Comparison of ENCODE assay signal across 18 cellular contexts in genomic region chr7:13049946-13050345, GRCh38.
DNase-seq lines count a peak whose midpoint lies in the region; ATAC-seq, FAIRE-seq and TF ChIP-seq lines count a peak whose summit lies in the region.
"Had no signal": no experiment of that assay in that cellular context is flagged by ENCODE, and none has a peak within 500 bp of the region (broad histone marks: within the 10 kb centered on the region; RNA-seq: fewer than 3 reads in every experiment).

No MANE protein-coding gene starts in this region.

- H3K27me3 Mint-ChIP-seq in mesothelial cell of epicardium (ENCODE audit: low read depth): no peaks in the 10 kb centered on the region

- no peak for TF ChIP-seq CTCF in A549 (IDR thresholded peaks at IDR 0.05)
- no peak for TF ChIP-seq CTCF in IMR-90 (conservative IDR thresholded peaks at IDR 0.05; ENCODE audit: low read depth, low read length)
- TF ChIP-seq CTCF in mesothelial cell of epicardium (IDR thresholded peaks at IDR 0.05; ENCODE audit: unreplicated experiment): no peak
- TF ChIP-seq CTCF in A673 (conservative IDR thresholded peaks at IDR 0.05; ENCODE audit: low read depth, low read length): no peak
- no peak for TF ChIP-seq CTCF in coronary artery (IDR thresholded peaks at IDR 0.05)
- TF ChIP-seq CTCF in adrenal gland (IDR thresholded peaks at IDR 0.05): no peak

- peak overlapping the region; percentile 94 for H3K14ac ChIP-seq in IMR-90 (replicated peaks; ENCODE audit: low read depth, low read length)

- H4K20me1 ChIP-seq in IMR-90 (ENCODE audit: insufficient read depth, low read length): no peaks in the 10 kb centered on the region

- H3K9me3 ChIP-seq in A549 (no peaks in the 10 kb centered on the region), IMR-90 (ENCODE audit: control insufficient read depth, insufficient read depth, low read length) (no peaks in the 10 kb centered on the region), A673 (ENCODE audit: low read depth, low read length, poor library complexity, severe bottlenecking) (no peaks in the 10 kb centered on the region), adrenal gland (replicated peaks in 1 of 3) (no peaks in the 10 kb centered on the region)

- H3K9ac ChIP-seq in IMR-90 (ENCODE audit: low read depth, low read length): no peak overlapping the region

- H3K4me2 ChIP-seq in A549 (peak overlapping the region; percentile 36; the same call in 2 of the 3 replicates), IMR-90 (ENCODE audit: low read depth, low read length) (peak overlapping the region; percentile 45; the same call in 1 of the 2 replicates)

- no peak overlapping the region for H3K4me3 Mint-ChIP-seq in mesothelial cell of epicardium

- H3K4me1 ChIP-seq in A549: peaks cover 45% of the 10 kb centered on the region
- H3K4me1 ChIP-seq in IMR-90 (ENCODE audit: control insufficient read depth, insufficient read depth, low read length): peaks cover 12% of the 10 kb centered on the region
- no peaks in the 10 kb centered on the region for H3K4me1 ChIP-seq in A673 (ENCODE audit: insufficient read depth, low read length, poor library complexity, severe bottlenecking)
- no peaks in the 10 kb centered on the region for H3K4me1 ChIP-seq in adrenal gland (replicated peaks in 1 of 2)

- peak overlapping the region; percentile 100 for H3K18ac ChIP-seq in IMR-90 (ENCODE audit: low read depth, low read length)

- POLR2A ChIA-PET in A549 (lab: Yijun Ruan, JAX) (no interaction called here), IMR-90 (lab: Charles Lee; ENCODE audit: unreplicated experiment) (no interaction called here), A673 (lab: Charles Lee; ENCODE audit: low non-redundant PET) (no interaction called here)

- H2BK120ac ChIP-seq in IMR-90 (ENCODE audit: low read depth, low read length): peak overlapping the region; percentile 96

- peak overlapping the region; percentile 71 to 74 for H4K8ac ChIP-seq in IMR-90 (ENCODE audit: low read depth in 2 of 2, low read length in 2 of 2)

- DNase-seq in A549 (ENCODE audit: low read depth in 1 of 2, low spot score in 1 of 2) (no peak), IMR-90 (no peak), astrocyte of the hippocampus (ENCODE audit: low read depth, low spot score) (peak; percentile 7), mesothelial cell of epicardium (ENCODE audit: low spot score in 2 of 2, unreplicated experiment in 2 of 2) (no peak), A673 (ENCODE audit: low spot score) (no peak), coronary artery (ENCODE audit: low spot score) (no peak), adrenal gland (no peak)
- no peak for DNase-seq in stimulated activated naive CD4-positive, alpha-beta T cell treated with Interleukin-2 at 50 U/mL for 16 hours (lab: John Stamatoyannopoulos, UW)
- DNase-seq: 8988T, Karpas-422, MM.1S, NCI-H1105, NCI-H1694 treated with DMSO at 0.1 percent for 48 hours, NCI-H446, NCI-H748 treated with DMSO at 0.1 percent for 48 hours, SIG-M5 had no signal

- no peak for TF ChIP-seq POLR2A in A549 (IDR thresholded peaks at IDR 0.05; ENCODE audit: low read length)
- no peak for TF ChIP-seq POLR2A in IMR-90 (IDR thresholded peaks at IDR 0.05; ENCODE audit: low read depth, low read length)
- TF ChIP-seq POLR2A in adrenal gland (IDR thresholded peaks at IDR 0.05): no peak

- H3K4me3 ChIP-seq in A549 (no peak overlapping the region), IMR-90 (ENCODE audit: insufficient read depth, low read depth, low read length) (no peak overlapping the region), A673 (ENCODE audit: low read depth, low read length, poor library complexity, severe bottlenecking) (no peak overlapping the region), coronary artery (no peak overlapping the region), adrenal gland (no peak overlapping the region)
- H3K4me3 ChIP-seq: GM12878 had no signal

- in situ Hi-C loops in IMR-90 (cut with MboI; ENCODE audit: low sequenced_read_pairs): no loop called here

- no peaks in the 10 kb centered on the region for H3K9me3 Mint-ChIP-seq in mesothelial cell of epicardium

- peak overlapping the region; percentile 95 for H2BK20ac ChIP-seq in IMR-90 (ENCODE audit: low read depth, low read length)

- no peaks in the 10 kb centered on the region for H3K36me3 Mint-ChIP-seq in mesothelial cell of epicardium

- peak overlapping the region; percentile 60 for H3K56ac ChIP-seq in IMR-90 (ENCODE audit: extremely low read depth, insufficient read depth, low read length)

- peak; percentile 36 for FAIRE-seq in A549 (lab: Jason Lieb, UNC)
- FAIRE-seq: GM12878, GM18507 had no signal

- H2AFZ ChIP-seq in IMR-90 (replicated peaks; ENCODE audit: low read length, poor library complexity): no peak overlapping the region

- peak overlapping the region; percentile 27 for H2AK5ac ChIP-seq in IMR-90 (ENCODE audit: low read depth, low read length)

- intact Hi-C loops in IMR-90 (cut with micrococcal nuclease) (no loop called here), A673 (cut with micrococcal nuclease; ENCODE audit: unreplicated experiment) (no loop called here), adrenal gland (cut with DNase I) (no loop called here)

- H4K5ac ChIP-seq in IMR-90 (ENCODE audit: low read depth, low read length): peak overlapping the region; percentile 99; the same call in 1 of the 2 replicates

- H3K79me1 ChIP-seq in IMR-90 (ENCODE audit: low read depth in 1 of 2, low read length in 2 of 2): no peaks in the 10 kb centered on the region

- BruUV-seq in IMR-90 (replicated peaks; lab: Mats Ljungman, UMichigan) (no TSS peak), A673 (replicated peaks; lab: Mats Ljungman, UMichigan) (no TSS peak)

- no peak for TF ChIP-seq RAD21 in A549 (conservative IDR thresholded peaks at IDR 0.05 in 1 of 2, IDR thresholded peaks at IDR 0.05 in 1 of 2)
- no peak for TF ChIP-seq RAD21 in IMR-90 (IDR thresholded peaks at IDR 0.05; ENCODE audit: low read length)

- CTCF ChIA-PET in A549 (lab: Yijun Ruan, JAX) (interaction anchor here (4.7 kb wide), 1 partner anchor 364 kb away, joined by 25 read pairs; the partner anchor contains the start of gene ARL4A), IMR-90 (lab: Yijun Ruan, JAX) (interaction anchor here (0.7 to 0.9 kb wide), 2 partner anchors 304 to 681 kb away, joined by 3 read pairs; no protein-coding TSS in a partner anchor), A673 (lab: Charles Lee) (no interaction called here)

- peak overlapping the region; percentile 23 for H3K27ac Mint-ChIP-seq in mesothelial cell of epicardium

- H2BK5ac ChIP-seq in IMR-90 (ENCODE audit: low read depth, low read length, poor library complexity, severe bottlenecking): peak overlapping the region; percentile 97

- H3K27me3 ChIP-seq in IMR-90 (ENCODE audit: control insufficient read depth, insufficient read depth, low read length): no peaks in the 10 kb centered on the region
- H3K27me3 ChIP-seq in A673 (replicated peaks; ENCODE audit: insufficient read depth, low read depth, low read length, poor library complexity): no peaks in the 10 kb centered on the region
- no peaks in the 10 kb centered on the region for H3K27me3 ChIP-seq in adrenal gland

- H3K36me3 ChIP-seq in IMR-90 (ENCODE audit: control insufficient read depth, insufficient read depth, low read length) (no peaks in the 10 kb centered on the region), A673 (ENCODE audit: insufficient read depth, low read length, poor library complexity, severe bottlenecking) (no peaks in the 10 kb centered on the region), adrenal gland (replicated peaks in 1 of 2) (no peaks in the 10 kb centered on the region)

- peaks cover 15% of the 10 kb centered on the region for H3K4me1 Mint-ChIP-seq in mesothelial cell of epicardium

- peak overlapping the region; percentile 49 to 83 for H3K27ac ChIP-seq in A549
- H3K27ac ChIP-seq in IMR-90 (ENCODE audit: insufficient read depth, low read length): peak overlapping the region; percentile 89; the same call in 1 of the 2 replicates
- no peak overlapping the region for H3K27ac ChIP-seq in A673 (ENCODE audit: low read depth, low read length, poor library complexity, severe bottlenecking)
- no peak overlapping the region for H3K27ac ChIP-seq in coronary artery
- no peak overlapping the region for H3K27ac ChIP-seq in adrenal gland

- H2BK15ac ChIP-seq in IMR-90 (ENCODE audit: low read depth, low read length): peak overlapping the region; percentile 83; the same call in 2 of the 3 replicates

- H4K91ac ChIP-seq in IMR-90 (ENCODE audit: insufficient read depth, low read depth, low read length): peak overlapping the region; percentile 89

- dilution Hi-C loops in IMR-90 (cut with HindIII; ENCODE audit: low sequenced_read_pairs, unreplicated experiment): no loop called here

- H3K9me1 ChIP-seq in IMR-90 (ENCODE audit: insufficient read depth, low read length): no peaks in the 10 kb centered on the region; the same call in 1 of the 2 replicates

- peak overlapping the region; percentile 79; the same call in 1 of the 2 replicates for H3K23ac ChIP-seq in IMR-90 (ENCODE audit: low read depth, low read length)

- WGBS in A549 (ENCODE audit: missing lambda C conversion rate): 61% methylated on average over 3 of the region's 3 CpGs
- no CpG with 5 or more reads among the region's 3 CpGs for WGBS in IMR-90 (ENCODE audit: extremely low coverage in 2 of 2, insufficient read length in 1 of 2), 2 experiments
- 54 to 66% (median 59%) methylated on average over 3 of the region's 3 CpGs for WGBS in adrenal gland, 4 donors

- no peak overlapping the region for H2AK9ac ChIP-seq in IMR-90 (replicated peaks; ENCODE audit: low read depth, low read length, poor library complexity)

- no peak for TF ChIP-seq EP300 in A549 (IDR thresholded peaks at IDR 0.05)

- H3K4ac ChIP-seq in IMR-90 (ENCODE audit: low read depth, low read length): peak overlapping the region; percentile 87

- ATAC-seq in A549 (no peak), IMR-90 (ENCODE audit: low read depth) (no peak)
- ATAC-seq: GM12878 had no signal

TF ChIP-seq in A549, 52 proteins besides CTCF, POLR2A, EP300 and RAD21 (continues in another document):
- TF ChIP-seq RFX5 (IDR thresholded peaks at IDR 0.05) (no peak), ZNF302 (CRISPR knock-in tag; IDR thresholded peaks at IDR 0.05) (no peak), SREBF2 (IDR thresholded peaks at IDR 0.05) (no peak), HOXB13 (CRISPR knock-in tag; IDR thresholded peaks at IDR 0.05; ENCODE audit: low read depth) (no peak), ESRRA (IDR thresholded peaks at IDR 0.05; ENCODE audit: borderline replicate concordance, low read length) (no peak), EHF (CRISPR knock-in tag; IDR thresholded peaks at IDR 0.05) (no peak)

TF ChIP-seq in IMR-90, 13 proteins besides CTCF, POLR2A, EP300 and RAD21 (continues in another document):
- TF ChIP-seq SMC3 (IDR thresholded peaks at IDR 0.05; ENCODE audit: low read depth, low read length): no peak
- no peak for TF ChIP-seq MAZ (IDR thresholded peaks at IDR 0.05; ENCODE audit: borderline replicate concordance, low read depth, low read length)
- no peak for TF ChIP-seq BHLHE40 (IDR thresholded peaks at IDR 0.05; ENCODE audit: low read depth, low read length)
- TF ChIP-seq CEBPB (IDR thresholded peaks at IDR 0.05; ENCODE audit: low read depth, low read length): no peak
- no peak for TF ChIP-seq MAFK (IDR thresholded peaks at IDR 0.05; ENCODE audit: low read depth, low read length)
- TF ChIP-seq MXI1 (IDR thresholded peaks at IDR 0.05; ENCODE audit: borderline replicate concordance, low read depth, low read length): no peak

Comparison
In these comparisons a context has a peak if more than half of its experiments do, and no peak if none do; other contexts are left out.
1. H3K27ac ChIP-seq: peak in A549 (2 of 2) and IMR-90 (single experiment); none in A673 (single experiment), coronary artery (0 of 2) and adrenal gland (0 of 5).